ENCODE assay signal across 8 cellular contexts in the genomic region with DNA sequence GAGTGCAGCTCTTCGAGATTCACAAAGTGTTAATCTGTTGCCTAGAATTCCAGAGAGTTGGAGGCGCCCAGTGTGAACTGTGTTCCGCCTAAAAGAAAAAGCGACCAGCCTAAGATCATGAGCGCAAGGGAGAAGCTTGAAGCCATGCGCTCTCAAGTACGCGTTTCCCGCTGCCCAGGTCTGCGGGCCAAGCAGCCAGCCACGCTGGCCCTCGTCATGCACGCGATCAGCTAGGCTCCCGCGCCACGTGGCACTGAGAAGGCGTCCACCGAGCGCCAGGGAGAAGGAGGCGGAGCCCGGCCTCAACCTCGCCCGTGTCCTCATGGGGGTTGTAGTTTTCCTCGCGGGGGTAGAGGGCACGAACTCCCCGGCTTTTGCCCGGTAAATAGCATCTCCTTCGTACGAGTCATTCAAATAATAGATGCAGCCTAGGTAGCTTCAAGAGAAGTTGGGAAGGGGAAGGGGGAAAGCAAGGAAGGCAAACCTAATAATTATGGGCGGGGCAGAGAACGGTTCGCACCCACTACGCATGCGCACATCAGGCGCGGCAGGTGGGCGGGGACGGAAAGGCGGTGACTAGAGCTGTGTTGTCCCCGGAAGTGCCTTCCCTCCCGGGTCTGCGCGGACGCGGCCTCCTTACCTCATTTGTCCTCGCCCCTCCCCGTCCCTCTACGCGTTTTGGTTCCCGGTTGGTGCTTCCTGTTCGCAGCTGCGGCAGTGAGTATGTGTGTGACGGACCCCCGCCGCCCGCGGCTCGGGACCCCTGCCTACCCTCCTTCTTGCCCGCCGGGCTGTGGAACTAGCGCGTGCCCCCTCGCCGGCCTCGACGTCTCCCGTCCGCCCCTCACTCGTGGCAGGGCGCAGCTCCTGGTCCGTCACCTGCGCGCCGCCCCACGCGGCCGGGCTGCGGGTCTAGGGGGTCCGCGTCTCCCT. TPM values are rescaled to one million over a fixed set of nuclear protein-coding genes. Genes with fewer than 3 reads are reported as not detected.
DNase-seq lines count a peak whose midpoint lies in the region; ATAC-seq lines count a peak whose summit lies in the region.

A gene (plus strand): TSS at position 668 of the 933 bp plus-strand sequence.

- H3K4ac ChIP-seq in mesendoderm (ENCODE audit: low read depth, low read length), result peak within 1 kb of the TSS; percentile 65

- H2BK15ac ChIP-seq in mesendoderm (replicated peaks; ENCODE audit: low read depth), result no peak within 1 kb of the TSS

- no peak within 1 kb of the TSS for H2AK5ac ChIP-seq in mesendoderm (ENCODE audit: low read length)

- DNase-seq in COR-L47 (lab: John Stamatoyannopoulos, UW) (peak; percentile 91), HUDEP-2 (lab: John Stamatoyannopoulos, UW; ENCODE audit: unreplicated experiment in 76 of 76) (peak; percentile 50 to 98 (median 92)), NT2/D1 (ENCODE audit: low read depth, low spot score) (peak; percentile 88), mesendoderm (peak; percentile 96)
- peak; percentile 98 for DNase-seq in activated CD8-positive, alpha-beta memory T cell treated with anti-CD3 and anti-CD28 coated beads, Interleukin-2, amount 10 ng/mL, durations not matched to agents 7 days and 5 days
- peak; percentile 96 for DNase-seq in stimulated activated CD8-positive, alpha-beta memory T cell treated with anti-CD3 and anti-CD28 coated beads, Interleukin-15, amount 100 ng/mL, for 1 hour (ENCODE audit: low read depth)

- H2BK5ac ChIP-seq in mesendoderm (ENCODE audit: low read length), result peak within 1 kb of the TSS; percentile 85

- no peaks in the 10 kb centered on the region for H3K27me3 ChIP-seq in NT2/D1 (ENCODE audit: insufficient read depth, insufficient read length)
- no peaks in the 10 kb centered on the region for H3K27me3 ChIP-seq in endocrine pancreas (ENCODE audit: control insufficient read depth, insufficient read depth, low read length)
- H3K27me3 ChIP-seq in mesendoderm (ENCODE audit: insufficient read depth, low read length, poor library complexity), result no peaks in the 10 kb centered on the region

- no peak within 1 kb of the TSS for H3K23ac ChIP-seq in mesendoderm (ENCODE audit: low read length)

- no peaks in the 10 kb centered on the region for H3K9me3 Mint-ChIP-seq in activated CD8-positive, alpha-beta memory T cell treated with anti-CD3 and anti-CD28 coated beads, Interleukin-2, amount 10 ng/mL, durations not matched to agents 7 days and 5 days (ENCODE audit: low read depth)

- peak within 1 kb of the TSS; percentile 92 for H3K27ac Mint-ChIP-seq in activated CD8-positive, alpha-beta memory T cell treated with anti-CD3 and anti-CD28 coated beads, Interleukin-2, amount 10 ng/mL, durations not matched to agents 7 days and 5 days

- H3K56ac ChIP-seq in mesendoderm (ENCODE audit: low read length), result peak within 1 kb of the TSS; percentile 99

- CTCF ChIA-PET in activated CD8-positive, alpha-beta memory T cell treated with anti-CD3 and anti-CD28 coated beads, Interleukin-2, amount 10 ng/mL, durations not matched to agents 7 days and 5 days (lab: Charles Lee), result interaction anchor here (0.6 to 2.0 kb wide), 11 partner anchors 12 to 209 kb away, joined by 3 to 9 read pairs (median 4); no protein-coding TSS in a partner anchor

- peak within 1 kb of the TSS; percentile 93 for H4K5ac ChIP-seq in mesendoderm (ENCODE audit: low read length)

- H3K18ac ChIP-seq in mesendoderm (ENCODE audit: low read length), result peak within 1 kb of the TSS; percentile 81

- H3K4me1 Mint-ChIP-seq in activated CD8-positive, alpha-beta memory T cell treated with anti-CD3 and anti-CD28 coated beads, Interleukin-2, amount 10 ng/mL, durations not matched to agents 7 days and 5 days, result peaks cover 25% of the 10 kb centered on the region

- peak within 1 kb of the TSS; percentile 93 for H3K9ac ChIP-seq in NT2/D1 (ENCODE audit: insufficient read length, low read depth)
- peak within 1 kb of the TSS; percentile 76 for H3K9ac ChIP-seq in endocrine pancreas (ENCODE audit: control insufficient read depth, insufficient read depth, low read length)
- peak within 1 kb of the TSS; percentile 92 for H3K9ac ChIP-seq in mesendoderm (ENCODE audit: low read length)

- peaks cover 11% of the 10 kb centered on the region for H3K9me3 ChIP-seq in NT2/D1 (ENCODE audit: insufficient read depth, low read length)
- H3K9me3 ChIP-seq in endocrine pancreas (ENCODE audit: control insufficient read depth, low read length), result no peaks in the 10 kb centered on the region

- WGBS in mesendoderm (ENCODE audit: extremely low coverage, insufficient coverage, low lambda C conversion rate), result no CpG with 5 or more reads among the region's 82 CpGs

- H3K4me3 ChIP-seq in NT2/D1 (ENCODE audit: insufficient read length, low read depth) (peak within 1 kb of the TSS; percentile 88), endocrine pancreas (ENCODE audit: control insufficient read depth, insufficient read depth, low read length) (peak within 1 kb of the TSS; percentile 80), mesendoderm (ENCODE audit: low read length) (peak within 1 kb of the TSS; percentile 86)

- peak within 1 kb of the TSS; percentile 43 for H3K27ac ChIP-seq in mesendoderm (ENCODE audit: low read depth, low read length)

- H3K4me1 ChIP-seq in NT2/D1 (ENCODE audit: insufficient read depth, insufficient read length), result no peaks in the 10 kb centered on the region
- peaks cover 9% of the 10 kb centered on the region for H3K4me1 ChIP-seq in endocrine pancreas (ENCODE audit: control insufficient read depth, insufficient read depth, low read length)
- H3K4me1 ChIP-seq in mesendoderm (ENCODE audit: control insufficient read depth, low read depth, low read length), result peaks cover 1% of the 10 kb centered on the region

- H3K36me3 Mint-ChIP-seq in activated CD8-positive, alpha-beta memory T cell treated with anti-CD3 and anti-CD28 coated beads, Interleukin-2, amount 10 ng/mL, durations not matched to agents 7 days and 5 days, result peaks cover 5% of the 10 kb centered on the region

- no peaks in the 10 kb centered on the region for H3K27me3 Mint-ChIP-seq in activated CD8-positive, alpha-beta memory T cell treated with anti-CD3 and anti-CD28 coated beads, Interleukin-2, amount 10 ng/mL, durations not matched to agents 7 days and 5 days

- H3K36me3 ChIP-seq in NT2/D1 (ENCODE audit: insufficient read depth, insufficient read length, low read length) (no peaks in the 10 kb centered on the region), endocrine pancreas (ENCODE audit: control insufficient read depth, insufficient read depth, low read length) (no peaks in the 10 kb centered on the region), mesendoderm (ENCODE audit: control insufficient read depth, insufficient read depth, low read length) (no peaks in the 10 kb centered on the region)

- peaks cover 2% of the 10 kb centered on the region for H3K79me1 ChIP-seq in mesendoderm (ENCODE audit: low read length)

- H3K4me2 ChIP-seq in mesendoderm (ENCODE audit: low read length), result peak within 1 kb of the TSS; percentile 90

- H3K79me2 ChIP-seq in mesendoderm (ENCODE audit: control insufficient read depth, insufficient read depth, low read length), result peaks cover 14% of the 10 kb centered on the region

- ATAC-seq in GM21381 (IDR thresholded peaks at IDR 0.05; ENCODE audit: unreplicated experiment), result peak; percentile 94
- ATAC-seq in activated CD8-positive, alpha-beta memory T cell treated with anti-CD3 and anti-CD28 coated beads, Interleukin-2, amount 10 ng/mL, durations not matched to agents 7 days and 5 days, result peak; percentile 97

- peak within 1 kb of the TSS; percentile 81 for H3K4me3 Mint-ChIP-seq in activated CD8-positive, alpha-beta memory T cell treated with anti-CD3 and anti-CD28 coated beads, Interleukin-2, amount 10 ng/mL, durations not matched to agents 7 days and 5 days

- H2BK120ac ChIP-seq in mesendoderm (ENCODE audit: low read depth, low read length), result no peak within 1 kb of the TSS

- H4K8ac ChIP-seq in mesendoderm (ENCODE audit: low read depth, low read length), result no peak within 1 kb of the TSS

RNA-seq across cellular contexts. Expression of the gene that starts here (rescaled TPM):
- 10 to 100 TPM; 20.1 to 20.6 TPM for total RNA-seq in activated CD8-positive, alpha-beta memory T cell treated with anti-CD3 and anti-CD28 coated beads, Interleukin-2, amount 10 ng/mL, durations not matched to agents 7 days and 5 days
- 33.4 TPM for polyA plus RNA-seq in mesendoderm (2013, experiment 1 of 2)
- 33.7 TPM for polyA plus RNA-seq in mesendoderm (2013, experiment 2 of 2)

Comparison
In these comparisons a context has a peak if more than half of its experiments do, and no peak if none do; other contexts are left out.
1. Peak in every context shown above with its lines: DNase-seq, ATAC-seq, H3K4me3 ChIP-seq and H3K27ac ChIP-seq.